ENCODE assay signal across 1 cellular context in the genomic region with DNA sequence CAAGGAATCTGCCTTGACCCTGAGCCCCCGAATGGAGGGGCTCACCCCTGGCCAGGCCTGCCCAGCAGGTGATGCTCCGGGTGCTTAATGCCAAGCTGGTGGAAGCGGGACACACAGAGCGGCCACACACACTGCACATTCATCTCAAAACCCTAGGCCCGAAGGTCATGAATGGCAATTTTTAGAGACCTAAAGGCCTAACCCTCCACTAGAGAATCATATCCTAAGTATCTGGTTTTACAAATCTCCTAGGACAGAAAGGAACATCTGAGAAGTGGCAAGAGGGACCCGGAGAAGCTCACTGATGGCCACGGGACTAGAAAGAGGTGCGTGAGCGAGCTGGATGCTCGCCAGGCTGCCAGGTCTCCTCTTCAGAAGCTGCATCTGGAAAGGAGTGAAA.
TF ChIP-seq lines count a peak whose summit lies in the region.

No MANE protein-coding gene starts in this region.

TF ChIP-seq in GM23338, 12 proteins besides CTCF, POLR2A, EP300 and RAD21 (continued from another document):
- TF ChIP-seq, protein P1, sequence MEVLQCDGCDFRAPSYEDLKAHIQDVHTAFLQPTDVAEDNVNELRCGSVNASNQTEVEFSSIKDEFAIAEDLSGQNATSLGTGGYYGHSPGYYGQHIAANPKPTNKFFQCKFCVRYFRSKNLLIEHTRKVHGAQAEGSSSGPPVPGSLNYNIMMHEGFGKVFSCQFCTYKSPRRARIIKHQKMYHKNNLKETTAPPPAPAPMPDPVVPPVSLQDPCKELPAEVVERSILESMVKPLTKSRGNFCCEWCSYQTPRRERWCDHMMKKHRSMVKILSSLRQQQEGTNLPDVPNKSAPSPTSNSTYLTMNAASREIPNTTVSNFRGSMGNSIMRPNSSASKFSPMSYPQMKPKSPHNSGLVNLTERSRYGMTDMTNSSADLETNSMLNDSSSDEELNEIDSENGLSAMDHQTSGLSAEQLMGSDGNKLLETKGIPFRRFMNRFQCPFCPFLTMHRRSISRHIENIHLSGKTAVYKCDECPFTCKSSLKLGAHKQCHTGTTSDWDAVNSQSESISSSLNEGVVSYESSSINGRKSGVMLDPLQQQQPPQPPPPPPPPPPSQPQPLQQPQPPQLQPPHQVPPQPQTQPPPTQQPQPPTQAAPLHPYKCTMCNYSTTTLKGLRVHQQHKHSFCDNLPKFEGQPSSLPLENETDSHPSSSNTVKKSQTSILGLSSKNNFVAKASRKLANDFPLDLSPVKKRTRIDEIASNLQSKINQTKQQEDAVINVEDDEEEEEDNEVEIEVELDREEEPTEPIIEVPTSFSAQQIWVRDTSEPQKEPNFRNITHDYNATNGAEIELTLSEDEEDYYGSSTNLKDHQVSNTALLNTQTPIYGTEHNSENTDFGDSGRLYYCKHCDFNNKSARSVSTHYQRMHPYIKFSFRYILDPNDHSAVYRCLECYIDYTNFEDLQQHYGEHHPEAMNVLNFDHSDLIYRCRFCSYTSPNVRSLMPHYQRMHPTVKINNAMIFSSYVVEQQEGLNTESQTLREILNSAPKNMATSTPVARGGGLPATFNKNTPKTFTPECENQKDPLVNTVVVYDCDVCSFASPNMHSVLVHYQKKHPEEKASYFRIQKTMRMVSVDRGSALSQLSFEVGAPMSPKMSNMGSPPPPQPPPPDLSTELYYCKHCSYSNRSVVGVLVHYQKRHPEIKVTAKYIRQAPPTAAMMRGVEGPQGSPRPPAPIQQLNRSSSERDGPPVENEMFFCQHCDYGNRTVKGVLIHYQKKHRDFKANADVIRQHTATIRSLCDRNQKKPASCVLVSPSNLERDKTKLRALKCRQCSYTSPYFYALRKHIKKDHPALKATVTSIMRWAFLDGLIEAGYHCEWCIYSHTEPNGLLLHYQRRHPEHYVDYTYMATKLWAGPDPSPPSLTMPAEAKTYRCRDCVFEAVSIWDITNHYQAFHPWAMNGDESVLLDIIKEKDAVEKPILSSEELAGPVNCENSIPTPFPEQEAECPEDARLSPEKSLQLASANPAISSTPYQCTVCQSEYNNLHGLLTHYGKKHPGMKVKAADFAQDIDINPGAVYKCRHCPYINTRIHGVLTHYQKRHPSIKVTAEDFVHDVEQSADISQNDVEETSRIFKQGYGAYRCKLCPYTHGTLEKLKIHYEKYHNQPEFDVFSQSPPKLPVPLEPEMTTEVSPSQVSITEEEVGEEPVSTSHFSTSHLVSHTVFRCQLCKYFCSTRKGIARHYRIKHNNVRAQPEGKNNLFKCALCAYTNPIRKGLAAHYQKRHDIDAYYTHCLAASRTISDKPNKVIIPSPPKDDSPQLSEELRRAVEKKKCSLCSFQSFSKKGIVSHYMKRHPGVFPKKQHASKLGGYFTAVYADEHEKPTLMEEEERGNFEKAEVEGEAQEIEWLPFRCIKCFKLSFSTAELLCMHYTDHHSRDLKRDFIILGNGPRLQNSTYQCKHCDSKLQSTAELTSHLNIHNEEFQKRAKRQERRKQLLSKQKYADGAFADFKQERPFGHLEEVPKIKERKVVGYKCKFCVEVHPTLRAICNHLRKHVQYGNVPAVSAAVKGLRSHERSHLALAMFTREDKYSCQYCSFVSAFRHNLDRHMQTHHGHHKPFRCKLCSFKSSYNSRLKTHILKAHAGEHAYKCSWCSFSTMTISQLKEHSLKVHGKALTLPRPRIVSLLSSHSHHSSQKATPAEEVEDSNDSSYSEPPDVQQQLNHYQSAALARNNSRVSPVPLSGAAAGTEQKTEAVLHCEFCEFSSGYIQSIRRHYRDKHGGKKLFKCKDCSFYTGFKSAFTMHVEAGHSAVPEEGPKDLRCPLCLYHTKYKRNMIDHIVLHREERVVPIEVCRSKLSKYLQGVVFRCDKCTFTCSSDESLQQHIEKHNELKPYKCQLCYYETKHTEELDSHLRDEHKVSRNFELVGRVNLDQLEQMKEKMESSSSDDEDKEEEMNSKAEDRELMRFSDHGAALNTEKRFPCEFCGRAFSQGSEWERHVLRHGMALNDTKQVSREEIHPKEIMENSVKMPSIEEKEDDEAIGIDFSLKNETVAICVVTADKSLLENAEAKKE (CRISPR knock-in tag; IDR thresholded peaks at IDR 0.05) = no peak
- TF ChIP-seq STAT1 (IDR thresholded peaks at IDR 0.05; ENCODE audit: unreplicated experiment) = no peak
- no peak for TF ChIP-seq EZH2 (IDR thresholded peaks at IDR 0.05; ENCODE audit: low read depth, unreplicated experiment)
- TF ChIP-seq ZNF114 (CRISPR knock-in tag; IDR thresholded peaks at IDR 0.05) = no peak
- TF ChIP-seq ZNF331 (CRISPR knock-in tag; IDR thresholded peaks at IDR 0.05; ENCODE audit: low read depth) = no peak
- no peak for TF ChIP-seq EZH2phosphoT487 (IDR thresholded peaks at IDR 0.05; ENCODE audit: unreplicated experiment)
- no peak for TF ChIP-seq CREB1 (CRISPR knock-in tag; IDR thresholded peaks at IDR 0.05; ENCODE audit: low read depth)
- TF ChIP-seq, protein P2, sequence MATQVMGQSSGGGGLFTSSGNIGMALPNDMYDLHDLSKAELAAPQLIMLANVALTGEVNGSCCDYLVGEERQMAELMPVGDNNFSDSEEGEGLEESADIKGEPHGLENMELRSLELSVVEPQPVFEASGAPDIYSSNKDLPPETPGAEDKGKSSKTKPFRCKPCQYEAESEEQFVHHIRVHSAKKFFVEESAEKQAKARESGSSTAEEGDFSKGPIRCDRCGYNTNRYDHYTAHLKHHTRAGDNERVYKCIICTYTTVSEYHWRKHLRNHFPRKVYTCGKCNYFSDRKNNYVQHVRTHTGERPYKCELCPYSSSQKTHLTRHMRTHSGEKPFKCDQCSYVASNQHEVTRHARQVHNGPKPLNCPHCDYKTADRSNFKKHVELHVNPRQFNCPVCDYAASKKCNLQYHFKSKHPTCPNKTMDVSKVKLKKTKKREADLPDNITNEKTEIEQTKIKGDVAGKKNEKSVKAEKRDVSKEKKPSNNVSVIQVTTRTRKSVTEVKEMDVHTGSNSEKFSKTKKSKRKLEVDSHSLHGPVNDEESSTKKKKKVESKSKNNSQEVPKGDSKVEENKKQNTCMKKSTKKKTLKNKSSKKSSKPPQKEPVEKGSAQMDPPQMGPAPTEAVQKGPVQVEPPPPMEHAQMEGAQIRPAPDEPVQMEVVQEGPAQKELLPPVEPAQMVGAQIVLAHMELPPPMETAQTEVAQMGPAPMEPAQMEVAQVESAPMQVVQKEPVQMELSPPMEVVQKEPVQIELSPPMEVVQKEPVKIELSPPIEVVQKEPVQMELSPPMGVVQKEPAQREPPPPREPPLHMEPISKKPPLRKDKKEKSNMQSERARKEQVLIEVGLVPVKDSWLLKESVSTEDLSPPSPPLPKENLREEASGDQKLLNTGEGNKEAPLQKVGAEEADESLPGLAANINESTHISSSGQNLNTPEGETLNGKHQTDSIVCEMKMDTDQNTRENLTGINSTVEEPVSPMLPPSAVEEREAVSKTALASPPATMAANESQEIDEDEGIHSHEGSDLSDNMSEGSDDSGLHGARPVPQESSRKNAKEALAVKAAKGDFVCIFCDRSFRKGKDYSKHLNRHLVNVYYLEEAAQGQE (IDR thresholded peaks at IDR 0.05; ENCODE audit: unreplicated experiment) = no peak
- TF ChIP-seq, protein P3, sequence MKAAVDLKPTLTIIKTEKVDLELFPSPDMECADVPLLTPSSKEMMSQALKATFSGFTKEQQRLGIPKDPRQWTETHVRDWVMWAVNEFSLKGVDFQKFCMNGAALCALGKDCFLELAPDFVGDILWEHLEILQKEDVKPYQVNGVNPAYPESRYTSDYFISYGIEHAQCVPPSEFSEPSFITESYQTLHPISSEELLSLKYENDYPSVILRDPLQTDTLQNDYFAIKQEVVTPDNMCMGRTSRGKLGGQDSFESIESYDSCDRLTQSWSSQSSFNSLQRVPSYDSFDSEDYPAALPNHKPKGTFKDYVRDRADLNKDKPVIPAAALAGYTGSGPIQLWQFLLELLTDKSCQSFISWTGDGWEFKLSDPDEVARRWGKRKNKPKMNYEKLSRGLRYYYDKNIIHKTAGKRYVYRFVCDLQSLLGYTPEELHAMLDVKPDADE (IDR thresholded peaks at IDR 0.05) = no peak
TF ChIP-seq in GM23338: peak in this region for 0.
